ENCODE assay signal across 22 cellular contexts in the genomic region with DNA sequence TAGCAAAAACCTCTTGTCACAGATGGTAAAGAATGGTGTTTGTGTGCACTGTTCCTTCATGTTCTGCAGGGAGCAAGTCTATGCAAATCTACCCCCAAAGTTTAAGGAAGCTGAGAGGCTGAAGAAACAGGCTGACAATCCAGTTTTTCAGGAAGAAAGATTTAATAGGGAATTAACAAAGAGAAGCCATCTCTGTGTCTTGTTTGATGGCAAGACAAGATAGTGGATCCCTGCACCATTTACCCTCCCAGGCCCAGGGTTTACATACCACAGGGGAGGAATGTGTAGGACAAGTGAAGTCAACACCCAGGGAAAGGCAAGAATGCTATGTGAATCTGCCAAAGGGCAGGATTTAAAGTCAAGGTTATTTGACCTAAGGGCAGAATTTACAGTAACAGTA.
"Had no signal": no experiment of that assay in that cellular context is flagged by ENCODE, and none has a peak within 500 bp of the region (broad histone marks: within the 10 kb centered on the region; RNA-seq: fewer than 3 reads in every experiment).

No MANE protein-coding gene starts in this region.

- H3K4me3 Mint-ChIP-seq: activated CD4-positive, alpha-beta T cell treated with anti-CD3 and anti-CD28 coated beads for 36 hours; activated naive CD8-positive, alpha-beta T cell treated with anti-CD3 and anti-CD28 coated beads for 36 hours; activated T-helper 1 cell treated with anti-CD3 and anti-CD28 coated beads, Interleukin-12 subunit alpha, Interleukin-12 subunit beta, Interleukin-2, Interleukin-4 antibody, amounts not matched to agents 30 ng/mL and 10 ng/mL and 1 ng/mL, durations not matched to agents 14 hours and 24 hours and 36 hours; naive B cell; neural crest cell; T-helper 17 cell; WTC11 had no signal

- H3K27ac Mint-ChIP-seq: activated CD4-positive, alpha-beta T cell treated with anti-CD3 and anti-CD28 coated beads for 36 hours; activated naive CD8-positive, alpha-beta T cell treated with anti-CD3 and anti-CD28 coated beads for 36 hours; activated T-helper 1 cell treated with anti-CD3 and anti-CD28 coated beads, Interleukin-12 subunit alpha, Interleukin-12 subunit beta, Interleukin-2, Interleukin-4 antibody, amounts not matched to agents 30 ng/mL and 10 ng/mL and 1 ng/mL, durations not matched to agents 14 hours and 24 hours and 36 hours; naive B cell; T-helper 17 cell; WTC11 had no signal

- H3K36me3 Mint-ChIP-seq: activated naive CD8-positive, alpha-beta T cell treated with anti-CD3 and anti-CD28 coated beads for 36 hours; naive B cell had no signal

- H3K27me3 Mint-ChIP-seq: activated CD4-positive, alpha-beta T cell treated with anti-CD3 and anti-CD28 coated beads for 36 hours; activated naive CD8-positive, alpha-beta T cell treated with anti-CD3 and anti-CD28 coated beads for 36 hours; T-helper 17 cell had no signal

- ATAC-seq: activated CD4-positive, alpha-beta T cell treated with anti-CD3 and anti-CD28 coated beads for 36 hours; left lung; mucosa of descending colon; T-helper 17 cell; WTC11 had no signal

- DNase-seq: activated CD4-positive, alpha-beta T cell treated with anti-CD3 and anti-CD28 coated beads for 36 hours; activated CD4-positive, alpha-beta T cell treated with anti-CD3 and anti-CD28 coated beads, Interleukin-2, amount 50 U/mL, for 48 hours; activated naive CD4-positive, alpha-beta T cell; activated naive CD8-positive, alpha-beta T cell treated with anti-CD3 and anti-CD28 coated beads for 36 hours; activated T-cell treated with anti-CD3 and anti-CD28 coated beads for 4 hours; amniotic stem cell; dermis blood vessel endothelial cell; effector memory CD4-positive, alpha-beta T cell; kidney; left lung; mucosa of descending colon; naive B cell; stimulated activated CD4-positive, alpha-beta T cell treated with anti-CD3 and anti-CD28 coated beads, Interleukin-12 subunit alpha, Interleukin-12 subunit beta, amount 100 ng/mL, for 4 hours; stimulated activated CD4-positive, alpha-beta T cell treated with anti-CD3 and anti-CD28 coated beads, Interleukin-1b, Interleukin-23, amount 100 ng/mL, for 48 hours; stimulated activated CD8-positive, alpha-beta memory T cell treated with anti-CD3 and anti-CD28 coated beads, Interleukin-4, amount 100 ng/mL, for 48 hours; stimulated activated naive CD4-positive, alpha-beta T cell; T-helper 17 cell; tibial artery had no signal

- H3K27ac ChIP-seq: left lung, tibial artery, vagina had no signal

- H3K9me3 Mint-ChIP-seq: activated naive CD8-positive, alpha-beta T cell treated with anti-CD3 and anti-CD28 coated beads for 36 hours; activated T-helper 1 cell treated with anti-CD3 and anti-CD28 coated beads, Interleukin-12 subunit alpha, Interleukin-12 subunit beta, Interleukin-2, Interleukin-4 antibody, amounts not matched to agents 30 ng/mL and 10 ng/mL and 1 ng/mL, durations not matched to agents 14 hours and 24 hours and 36 hours had no signal

- H3K4me1 Mint-ChIP-seq: activated CD4-positive, alpha-beta T cell treated with anti-CD3 and anti-CD28 coated beads for 36 hours; activated naive CD8-positive, alpha-beta T cell treated with anti-CD3 and anti-CD28 coated beads for 36 hours; naive B cell; neural crest cell; T-helper 17 cell had no signal
